Comparison of ENCODE assay signal across 14 cellular contexts in genomic region chr5:5467737-5468136, GRCh38. TPM values are rescaled to one million over a fixed set of nuclear protein-coding genes. Genes with fewer than 3 reads are reported as not detected.
DNase-seq lines count a peak whose midpoint lies in the region; ATAC-seq, FAIRE-seq and TF ChIP-seq lines count a peak whose summit lies in the region.
"Had no signal": no experiment of that assay in that cellular context is flagged by ENCODE, and none has a peak within 500 bp of the region (broad histone marks: within the 10 kb centered on the region; RNA-seq: fewer than 3 reads in every experiment).

No MANE protein-coding gene starts in this region.

- H3K9me3 ChIP-seq in HepG2 (ENCODE audit: low read length) (no peaks in the 10 kb centered on the region), right lobe of liver (no peaks in the 10 kb centered on the region), adipocyte (ENCODE audit: control insufficient read depth, low read length) (no peaks in the 10 kb centered on the region), stomach (no peaks in the 10 kb centered on the region)
- H3K9me3 ChIP-seq: A549; BLaER1 treated with 17β-estradiol and CSF1 and Interleukin-3, amounts not matched to agents 10 nM and 100 nM; SJSA1 had no signal

- DNase-seq in HepG2 (ENCODE audit: low spot score) (no peak), right lobe of liver (no peak), adipocyte (ENCODE audit: low read depth) (peak; percentile 2), fibroblast of mammary gland (ENCODE audit: low read depth) (peak; percentile 69), NCI-H774 (lab: John Stamatoyannopoulos, UW) (no peak), stomach (no peak)
- DNase-seq: NCI-H187; NCI-H69; NK-92 treated with Interleukin-12 subunit alpha and Interleukin-12 subunit beta, amount 100 ng/mL, for 24 hours; OCI-M1 had no signal

- BruUV-seq in HepG2 (replicated peaks; lab: Mats Ljungman, UMichigan): TSS peak; percentile 12

- ATAC-seq in HepG2 (no peak), right lobe of liver (no peak), GM21717 (IDR thresholded peaks at IDR 0.05; ENCODE audit: unreplicated experiment) (no peak)
- ATAC-seq: A549 had no signal

- H4K20me1 ChIP-seq in HepG2 (ENCODE audit: insufficient read depth, low read length): no peaks in the 10 kb centered on the region

- 96% methylated on average over 4 of the region's 4 CpGs for WGBS in HepG2 (ENCODE audit: low lambda C conversion rate)
- WGBS in right lobe of liver (ENCODE audit: insufficient coverage, low coverage, low lambda C conversion rate, missing lambda C conversion rate): 94% methylated on average over 4 of the region's 4 CpGs
- 92 to 97% (median 94%) methylated on average over 4 of the region's 4 CpGs for WGBS in stomach, 5 donors

- H3K36me3 ChIP-seq in HepG2 (replicated peaks in 1 of 2; ENCODE audit: control insufficient read depth in 1 of 2, insufficient read depth in 2 of 2, low read length in 2 of 2): peaks cover 4 to 51% of the 10 kb centered on the region in 2 experiments
- peaks cover 0 to 4% (median under 1%) of the 10 kb centered on the region in 4 donors for H3K36me3 ChIP-seq in right lobe of liver
- H3K36me3 ChIP-seq in adipocyte (ENCODE audit: control insufficient read depth, insufficient read depth, low read length, severe bottlenecking): peaks cover 52% of the 10 kb centered on the region
- peaks cover 8 to 74% (median 69%) of the 10 kb centered on the region in 4 donors for H3K36me3 ChIP-seq in stomach

- H3K79me2 ChIP-seq in HepG2 (ENCODE audit: insufficient read depth, low read length): no peaks in the 10 kb centered on the region

- POLR2A ChIA-PET in HepG2 (lab: Yijun Ruan, JAX): no interaction called here

- H3K4me3 ChIP-seq in HepG2 (replicated peaks in 1 of 3; ENCODE audit: insufficient read depth in 1 of 3, low read depth in 2 of 3, low read length in 3 of 3) (no peak overlapping the region), right lobe of liver (no peak overlapping the region), adipocyte (ENCODE audit: low read length) (no peak overlapping the region), fibroblast of mammary gland (ENCODE audit: control insufficient read depth, low read depth, low read length) (no peak overlapping the region), stomach (no peak overlapping the region)
- H3K4me3 ChIP-seq: A549; BLaER1 treated with 17β-estradiol and CSF1 and Interleukin-3, amounts not matched to agents 10 nM and 100 nM; SJSA1 had no signal

- intact Hi-C loops in HepG2 (cut with micrococcal nuclease; ENCODE audit: unreplicated experiment): no loop called here
- intact Hi-C loops in right lobe of liver (cut with DNase I): no loop called here
- intact Hi-C loops in stomach (cut with DNase I; ENCODE audit: low total_unique reads): no loop called here

- CTCF ChIA-PET in HepG2 (lab: Yijun Ruan, JAX; ENCODE audit: low intra/inter-chr PET ratio, low total read pairs): no interaction called here

- H3K4me1 ChIP-seq in HepG2 (ENCODE audit: insufficient read depth, low read length) (no peaks in the 10 kb centered on the region), right lobe of liver (no peaks in the 10 kb centered on the region), adipocyte (ENCODE audit: control insufficient read depth, insufficient read depth, low read length) (no peaks in the 10 kb centered on the region), stomach (no peaks in the 10 kb centered on the region)
- H3K4me1 ChIP-seq: BLaER1 treated with 17β-estradiol and CSF1 and Interleukin-3, amounts not matched to agents 10 nM and 100 nM; SJSA1 had no signal

- H2AFZ ChIP-seq in HepG2 (ENCODE audit: low read length): no peak overlapping the region

- in situ Hi-C loops in HepG2 (cut with HindIII; ENCODE audit: extremely low pct_ligation_motif_present, low pct_unique_long_range_greater_than_20kb): no loop called here

- H3K27me3 ChIP-seq in HepG2 (ENCODE audit: control insufficient read depth in 1 of 2, insufficient read depth in 2 of 2, low read length in 2 of 2) (no peaks in the 10 kb centered on the region), right lobe of liver (no peaks in the 10 kb centered on the region), adipocyte (replicated peaks; ENCODE audit: control insufficient read depth, insufficient read depth, low read length) (no peaks in the 10 kb centered on the region), stomach (no peaks in the 10 kb centered on the region)
- H3K27me3 ChIP-seq: BLaER1 treated with 17β-estradiol and CSF1 and Interleukin-3, amounts not matched to agents 10 nM and 100 nM; SJSA1 had no signal

- FAIRE-seq in HepG2 (lab: Jason Lieb, UNC): no peak
- FAIRE-seq: A549 had no signal

- H3K9ac ChIP-seq in HepG2 (ENCODE audit: insufficient read depth, low read depth, low read length) (no peak overlapping the region), adipocyte (ENCODE audit: low read length) (no peak overlapping the region)
- H3K9ac ChIP-seq: BLaER1 treated with 17β-estradiol and CSF1 and Interleukin-3, amounts not matched to agents 10 nM and 100 nM had no signal

- TF ChIP-seq POLR2A in HepG2 (IDR thresholded peaks at IDR 0.05; ENCODE audit: insufficient read depth in 1 of 2, low read depth in 2 of 2, low read length in 2 of 2) (no peak), right lobe of liver (IDR thresholded peaks at IDR 0.05) (no peak), stomach (IDR thresholded peaks at IDR 0.05) (no peak)

- no peak for TF ChIP-seq RAD21 in HepG2 (CRISPR knock-in tag; IDR thresholded peaks at IDR 0.05)

- H3K4me2 ChIP-seq in HepG2 (ENCODE audit: low read depth, low read length): no peak overlapping the region
- H3K4me2 ChIP-seq: A549; BLaER1 treated with 17β-estradiol and CSF1 and Interleukin-3, amounts not matched to agents 10 nM and 100 nM had no signal

- TF ChIP-seq CTCF in HepG2 (CRISPR knock-in tag; IDR thresholded peaks at IDR 0.05) (no peak), right lobe of liver (IDR thresholded peaks at IDR 0.05) (no peak), fibroblast of mammary gland (conservative IDR thresholded peaks at IDR 0.05; ENCODE audit: control insufficient read depth, insufficient read depth, low read depth, low read length) (no peak), stomach (IDR thresholded peaks at IDR 0.05) (no peak)

- no peak for TF ChIP-seq EP300 in HepG2 (IDR thresholded peaks at IDR 0.05; ENCODE audit: low read depth in 2 of 2, low read length in 2 of 2)
- TF ChIP-seq EP300 in HepG2 (CRISPR knock-in tag; IDR thresholded peaks at IDR 0.05; ENCODE audit: borderline replicate concordance): no peak
- TF ChIP-seq EP300 in stomach (IDR thresholded peaks at IDR 0.05): no peak

- H3K27ac ChIP-seq in HepG2 (ENCODE audit: extremely low read length, insufficient read depth, low read length): no peak overlapping the region
- no peak overlapping the region for H3K27ac ChIP-seq in right lobe of liver
- no peak overlapping the region for H3K27ac ChIP-seq in stomach
- H3K27ac ChIP-seq: A549; BLaER1 treated with 17β-estradiol and CSF1 and Interleukin-3, amounts not matched to agents 10 nM and 100 nM; SJSA1 had no signal

TF ChIP-seq in HepG2, 621 proteins besides CTCF, POLR2A, EP300 and RAD21:
- TF ChIP-seq ZUFSP (CRISPR knock-in tag; IDR thresholded peaks at IDR 0.05; ENCODE audit: borderline replicate concordance) (no peak), ATF7 (IDR thresholded peaks at IDR 0.05) (peak; percentile 78), ATF7 (CRISPR knock-in tag; IDR thresholded peaks at IDR 0.05) (no peak), FLYWCH1 (CRISPR knock-in tag; IDR thresholded peaks at IDR 0.05) (no peak), ZNF263 (CRISPR knock-in tag; IDR thresholded peaks at IDR 0.05) (no peak), NAIF1 (CRISPR knock-in tag; IDR thresholded peaks at IDR 0.05; ENCODE audit: borderline replicate concordance) (no peak)

RNA-seq across cellular contexts. Expression of gene ICE1, which starts 45.3 kb away (rescaled TPM):
- total RNA-seq in HepG2 (2016; rRNA removed; fragmentation: Illumina TruSeq; extraction: Trizol) (27.6 and 35.2 TPM in 2 replicates), right lobe of liver (10 to 100 TPM in 4 of 6 experiments, 1 to 10 TPM in 2; 8.2 to 10.7 (median 10.4) TPM), stomach (10 to 100 TPM; 16.5 to 44.1 (median 20.1) TPM)
- 4.0 and 4.2 TPM in 2 replicates for total RNA-seq in HepG2 (2016; cell fraction: cytosol; rRNA removed; fragmentation: Illumina TruSeq; extraction: Trizol; ENCODE audit: low read depth)
- total RNA-seq in HepG2 (2016; cell fraction: insoluble cytoplasmic fraction; rRNA removed; fragmentation: Illumina TruSeq; extraction: Trizol): 25.8 and 33.2 TPM in 2 replicates
- 8.7 and 9.3 TPM in 2 replicates for total RNA-seq in HepG2 (2016; cell fraction: membrane; rRNA removed; fragmentation: Illumina TruSeq; extraction: Trizol)
- total RNA-seq in HepG2 (2016; cell fraction: nucleus; rRNA removed; fragmentation: Illumina TruSeq; extraction: Trizol): 47.9 and 48.8 TPM in 2 replicates
- polyA plus RNA-seq in HepG2 (2011; rRNA removed) (9.0 and 9.1 TPM in 2 replicates), stomach (1 to 10 TPM; 4.0 to 4.9 (median 4.7) TPM)
- polyA plus RNA-seq in HepG2 (2011; cell fraction: cytosol; rRNA removed): 4.8 and 6.7 TPM in 2 replicates
- polyA plus RNA-seq in HepG2 (2011; cell fraction: nucleus; rRNA removed): 12.3 and 13.3 TPM in 2 replicates
- polyA plus RNA-seq in HepG2 (2012): 11.6 and 12.6 TPM in 2 replicates
- 1.4 and 1.5 TPM in 2 replicates for polyA plus RNA-seq in HepG2 (2016; cell fraction: cytosol; fragmentation: Illumina TruSeq; extraction: Trizol; ENCODE audit: low read depth)
- 18.9 and 19.2 TPM in 2 replicates for polyA plus RNA-seq in HepG2 (2016; cell fraction: insoluble cytoplasmic fraction; fragmentation: Illumina TruSeq; extraction: Trizol; ENCODE audit: low read depth)
- 2.9 and 3.0 TPM in 2 replicates for polyA plus RNA-seq in HepG2 (2016; cell fraction: membrane; fragmentation: Illumina TruSeq; extraction: Trizol; ENCODE audit: low read depth)
- polyA plus RNA-seq in HepG2 (2016; cell fraction: nucleus; fragmentation: Illumina TruSeq; extraction: Trizol; ENCODE audit: insufficient read depth, low read depth): 30.7 and 30.8 TPM in 2 replicates
- polyA minus RNA-seq in HepG2 (2011; rRNA and poly(A)+ RNA removed; ENCODE audit: low replicate concordance): 24.3 and 86.6 TPM in 2 replicates
- 14.2 and 14.7 TPM in 2 replicates for polyA minus RNA-seq in HepG2 (2011; cell fraction: cytosol; rRNA and poly(A)+ RNA removed)
- polyA minus RNA-seq in HepG2 (2011; cell fraction: nucleus; rRNA and poly(A)+ RNA removed): 91.9 and 94.2 TPM in 2 replicates

Comparison
In these comparisons a context has a peak if more than half of its experiments do, and no peak if none do; other contexts are left out.
1. DNase-seq: peak in adipocyte (single experiment) and fibroblast of mammary gland (single experiment); none in HepG2 (single experiment), right lobe of liver (0 of 3), NCI-H774 (single experiment) and stomach (single experiment).